In the genomic region with DNA sequence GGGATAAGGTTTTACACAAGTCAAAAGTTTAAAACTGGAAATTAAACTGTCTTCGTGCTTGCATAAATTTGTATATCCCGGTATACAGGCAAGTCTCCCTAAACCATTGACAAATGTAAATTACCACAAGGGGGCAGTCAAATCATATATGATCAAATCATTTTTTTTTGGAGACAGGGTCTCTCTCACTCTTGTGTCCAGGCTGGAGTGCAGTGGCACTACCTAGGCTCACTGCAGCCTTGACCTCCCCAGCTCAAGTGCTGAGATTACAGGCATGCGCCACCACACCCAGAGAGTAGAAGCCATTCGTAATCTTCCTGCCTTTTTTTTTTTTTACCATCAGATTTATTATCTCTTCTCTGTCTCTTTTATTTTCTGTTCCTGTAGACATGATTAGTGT, we compare ENCODE assay signal across 8 cellular contexts. TPM values are rescaled to one million over a fixed set of nuclear protein-coding genes. Genes with fewer than 3 reads are reported as not detected.
DNase-seq lines count a peak whose midpoint lies in the region; ATAC-seq, FAIRE-seq and TF ChIP-seq lines count a peak whose summit lies in the region.
"Had no signal": no experiment of that assay in that cellular context is flagged by ENCODE, and none has a peak within 500 bp of the region (broad histone marks: within the 10 kb centered on the region; RNA-seq: fewer than 3 reads in every experiment).

No MANE protein-coding gene starts in this region.

- H3K36me3 Mint-ChIP-seq in activated CD8-positive, alpha-beta memory T cell treated with anti-CD3 and anti-CD28 coated beads, Interleukin-2, amount 10 ng/mL, durations not matched to agents 7 days and 5 days, result peaks cover 68% of the 10 kb centered on the region

- H3K4me1 ChIP-seq in pancreas, result no peaks in the 10 kb centered on the region

- peaks cover 6% of the 10 kb centered on the region for H3K4me1 Mint-ChIP-seq in activated CD8-positive, alpha-beta memory T cell treated with anti-CD3 and anti-CD28 coated beads, Interleukin-2, amount 10 ng/mL, durations not matched to agents 7 days and 5 days

- H2AFZ ChIP-seq in SU-DHL-6 (ENCODE audit: low read depth, low read length, severe bottlenecking), result no peak overlapping the region

- H4K20me1 ChIP-seq in SU-DHL-6 (ENCODE audit: low read depth, low read length), result no peaks in the 10 kb centered on the region

- H3K27me3 ChIP-seq in SU-DHL-6 (ENCODE audit: low read length) (no peaks in the 10 kb centered on the region), pancreas (no peaks in the 10 kb centered on the region)

- H3K27ac ChIP-seq in SU-DHL-6 (ENCODE audit: low read depth, low read length), result no peak overlapping the region
- no peak overlapping the region for H3K27ac ChIP-seq in pancreas

- TF ChIP-seq CTCF in SU-DHL-6 (IDR thresholded peaks at IDR 0.05; ENCODE audit: insufficient read depth, low read length, poor library complexity, severe bottlenecking) (peak; percentile 28), pancreas (IDR thresholded peaks at IDR 0.05) (peak; percentile 22 to 52 (median 41))

- no peak overlapping the region for H3K4me3 Mint-ChIP-seq in activated CD8-positive, alpha-beta memory T cell treated with anti-CD3 and anti-CD28 coated beads, Interleukin-2, amount 10 ng/mL, durations not matched to agents 7 days and 5 days

- H3K27me3 Mint-ChIP-seq in activated CD8-positive, alpha-beta memory T cell treated with anti-CD3 and anti-CD28 coated beads, Interleukin-2, amount 10 ng/mL, durations not matched to agents 7 days and 5 days, result no peaks in the 10 kb centered on the region

- WGBS in pancreas, 2 donors, result 48% methylated on average over 4 of the region's 4 CpGs

- H3K27ac Mint-ChIP-seq in activated CD8-positive, alpha-beta memory T cell treated with anti-CD3 and anti-CD28 coated beads, Interleukin-2, amount 10 ng/mL, durations not matched to agents 7 days and 5 days, result no peak overlapping the region

- H3K9me3 ChIP-seq in SU-DHL-6 (ENCODE audit: insufficient read depth, low read length) (no peaks in the 10 kb centered on the region), pancreas (no peaks in the 10 kb centered on the region)

- no peak overlapping the region for H3K4me3 ChIP-seq in Jurkat, Clone E6-1 (ENCODE audit: low read length)
- H3K4me3 ChIP-seq in SU-DHL-6 (ENCODE audit: insufficient read depth, low read length, poor library complexity, severe bottlenecking), result no peak overlapping the region
- no peak overlapping the region for H3K4me3 ChIP-seq in pancreas

- H3K4me2 ChIP-seq in SU-DHL-6 (ENCODE audit: low read depth, low read length, poor library complexity, severe bottlenecking), result no peak overlapping the region

- intact Hi-C loops in pancreas (cut with DNase I), result no loop called here

- no peaks in the 10 kb centered on the region for H3K9me2 ChIP-seq in SU-DHL-6 (replicated peaks; ENCODE audit: insufficient read depth, low read length)

- no peaks in the 10 kb centered on the region for H3K9me3 Mint-ChIP-seq in activated CD8-positive, alpha-beta memory T cell treated with anti-CD3 and anti-CD28 coated beads, Interleukin-2, amount 10 ng/mL, durations not matched to agents 7 days and 5 days (ENCODE audit: low read depth)

- H3K36me3 ChIP-seq in SU-DHL-6 (ENCODE audit: low read length) (peaks cover 77% of the 10 kb centered on the region), pancreas (no peaks in the 10 kb centered on the region)

- DNase-seq in Daoy (ENCODE audit: low read depth) (peak; percentile 30), fibroblast of peridontal ligament (ENCODE audit: extremely low read depth) (peak; percentile 87), pancreas (no peak)
- DNase-seq in Jurkat, Clone E6-1 (ENCODE audit: low read depth, low spot score), result peak; percentile 60
- DNase-seq in activated CD8-positive, alpha-beta memory T cell treated with anti-CD3 and anti-CD28 coated beads, Interleukin-2, amount 10 ng/mL, durations not matched to agents 7 days and 5 days, result no peak
- DNase-seq in activated naive CD4-positive, alpha-beta T cell treated with anti-CD3 and anti-CD28 coated beads, Interleukin-2, amount 50 U/mL, for 16 hours, result no peak
- DNase-seq: right cardiac atrium had no signal

- ATAC-seq in pancreas, result peak in 3 of 4 donors; percentile 56 to 65 (median 65)
- ATAC-seq in activated CD8-positive, alpha-beta memory T cell treated with anti-CD3 and anti-CD28 coated beads, Interleukin-2, amount 10 ng/mL, durations not matched to agents 7 days and 5 days, result no peak

- CTCF ChIA-PET in activated CD8-positive, alpha-beta memory T cell treated with anti-CD3 and anti-CD28 coated beads, Interleukin-2, amount 10 ng/mL, durations not matched to agents 7 days and 5 days (lab: Charles Lee), result interaction anchor here (0.9 to 9.3 kb wide), 7 partner anchors 10 to 161 kb away, joined by 3 to 78 read pairs (median 7); a partner anchor contains a TSS

- peaks cover 62% of the 10 kb centered on the region for H3F3A ChIP-seq in SU-DHL-6 (ENCODE audit: insufficient read depth)

- no peak overlapping the region for H3K9ac ChIP-seq in SU-DHL-6 (ENCODE audit: low read length)

- H3K79me2 ChIP-seq in SU-DHL-6 (ENCODE audit: insufficient read depth, low read length), result no peaks in the 10 kb centered on the region

- FAIRE-seq in pancreas (lab: Jason Lieb, UNC), result no peak

RNA-seq across cellular contexts. Expression of a gene that starts 18.5 kb away (rescaled TPM):
- 372 and 402 TPM in 2 replicates for total RNA-seq in Daoy (2014; rRNA removed; shearing (Covaris generic))
- polyA plus RNA-seq in Jurkat, Clone E6-1 (2012; ENCODE audit: insufficient read depth, insufficient read length), result 231 TPM
- 1 to 10 TPM in 3 of 6 donors, under 1 TPM in 3; 0.19 to 4.4 (median 1.2) TPM for total RNA-seq in pancreas
- polyA plus RNA-seq in pancreas, result under 1 TPM; 0.42 to 0.76 TPM
- 100 to 1,000 TPM; 310 to 347 TPM for total RNA-seq in activated CD8-positive, alpha-beta memory T cell treated with anti-CD3 and anti-CD28 coated beads, Interleukin-2, amount 10 ng/mL, durations not matched to agents 7 days and 5 days

RNA-seq across cellular contexts. Expression of a gene that starts 34.6 kb away (rescaled TPM):
- not detected in 2 replicates for total RNA-seq in Daoy (2014; rRNA removed; shearing (Covaris generic))
- polyA plus RNA-seq in Jurkat, Clone E6-1 (2012; ENCODE audit: insufficient read depth, insufficient read length), result not detected
- total RNA-seq in pancreas, result under 1 TPM in 5 of 6 donors, not detected in 1; 0.19 to 0.67 (median 0.40) TPM
- under 1 TPM in 1 of 2 donors, not detected in 1; 0.09 TPM for polyA plus RNA-seq in pancreas
- not detected for total RNA-seq in activated CD8-positive, alpha-beta memory T cell treated with anti-CD3 and anti-CD28 coated beads, Interleukin-2, amount 10 ng/mL, durations not matched to agents 7 days and 5 days

RNA-seq across cellular contexts. Expression of a gene that starts 44.1 kb away (rescaled TPM):
- 67.4 and 68.8 TPM in 2 replicates for total RNA-seq in Daoy (2014; rRNA removed; shearing (Covaris generic))
- polyA plus RNA-seq in Jurkat, Clone E6-1 (2012; ENCODE audit: insufficient read depth, insufficient read length), result 9.5 TPM
- 100 to 1,000 TPM in 3 of 6 donors, 10 to 100 TPM in 3; 30.2 to 190 (median 80.4) TPM for total RNA-seq in pancreas
- polyA plus RNA-seq in pancreas, result 10 to 100 TPM; 58.7 to 72.3 TPM
- total RNA-seq in activated CD8-positive, alpha-beta memory T cell treated with anti-CD3 and anti-CD28 coated beads, Interleukin-2, amount 10 ng/mL, durations not matched to agents 7 days and 5 days, result 1 to 10 TPM; 3.4 to 5.9 TPM

Comparison
In these comparisons a context has a peak if more than half of its experiments do, and no peak if none do; other contexts are left out.
1. DNase-seq: peak in Daoy (single experiment), Jurkat, Clone E6-1 (single experiment) and fibroblast of peridontal ligament (single experiment); none in pancreas (0 of 6), activated CD8-positive, alpha-beta memory T cell treated with anti-CD3 and anti-CD28 coated beads, Interleukin-2, amount 10 ng/mL, durations not matched to agents 7 days and 5 days (single experiment) and activated naive CD4-positive, alpha-beta T cell treated with anti-CD3 and anti-CD28 coated beads, Interleukin-2, amount 50 U/mL, for 16 hours (single experiment).
2. RNA of a gene that starts 18.5 kb away (total RNA-seq): 372 to 402 TPM in Daoy and 310 to 347 TPM in activated CD8-positive, alpha-beta memory T cell treated with anti-CD3 and anti-CD28 coated beads, Interleukin-2, amount 10 ng/mL, durations not matched to agents 7 days and 5 days; 0.19 to 4.4 TPM in pancreas; every median in the first group is over 10 times any median in the second.